24 cellular contexts compared by ENCODE assay signal in genomic region chr2:150676747-150677382, GRCh38.
"Had no signal": no experiment of that assay in that cellular context is flagged by ENCODE, and none has a peak within 500 bp of the region (broad histone marks: within the 10 kb centered on the region; RNA-seq: fewer than 3 reads in every experiment).

No MANE protein-coding gene starts in this region.

- H3K79me2 ChIP-seq: parathyroid adenoma had no signal

- H3K9me3 Mint-ChIP-seq: activated B cell treated with CpG ODN at 0.5 μM for 24 hours; T-helper 1 cell treated with Interleukin-12 subunit alpha and Interleukin-12 subunit beta and Interleukin-4 antibody, amounts not matched to agents 30 μg/mL and 1 μg/mL, for 36 hours had no signal

- H3K27me3 ChIP-seq: spleen, testis, transverse colon, uterus had no signal

- H3K27me3 Mint-ChIP-seq: activated B cell treated with CpG ODN at 0.5 μM for 24 hours; central memory CD8-positive, alpha-beta T cell; naive thymus-derived CD4-positive, alpha-beta T cell had no signal

- H3K36me3 ChIP-seq: spleen, transverse colon, uterus had no signal

- H3K4me1 ChIP-seq: parathyroid adenoma, psoas muscle, spleen, testis, transverse colon, uterus had no signal

- ATAC-seq: activated T-cell treated with anti-CD3 and anti-CD28 coated beads, Interleukin-2, amount 50 U/mL, for 72 hours; naive thymus-derived CD4-positive, alpha-beta T cell; psoas muscle; stimulated activated naive CD8-positive, alpha-beta T cell treated with anti-CD3 and anti-CD28 coated beads, Interleukin-15, Interleukin-2, amounts not matched to agents 100 U/mL and 50 U/mL, for 24 hours had no signal

- H3K4me3 ChIP-seq: psoas muscle, spleen, testis, transverse colon, uterus had no signal

- H3K4me1 Mint-ChIP-seq: activated B cell treated with CpG ODN at 0.5 μM for 24 hours; central memory CD8-positive, alpha-beta T cell; naive thymus-derived CD4-positive, alpha-beta T cell had no signal

- H3K27ac ChIP-seq: parathyroid adenoma, psoas muscle, spleen, testis, transverse colon, uterus had no signal

- H3K27ac Mint-ChIP-seq: activated B cell treated with CpG ODN at 0.5 μM for 24 hours; activated naive CD8-positive, alpha-beta T cell; activated T-cell treated with anti-CD3 and anti-CD28 coated beads, Interleukin-2, amount 50 U/mL, for 72 hours; naive thymus-derived CD4-positive, alpha-beta T cell; T-helper 1 cell treated with Interleukin-12 subunit alpha and Interleukin-12 subunit beta and Interleukin-4 antibody, amounts not matched to agents 30 μg/mL and 1 μg/mL, for 36 hours had no signal

- DNase-seq: activated B cell treated with CpG ODN at 0.5 μM for 24 hours; activated CD4-positive, alpha-beta T cell treated with anti-CD3 and anti-CD28 coated beads for 4 hours; activated CD4-positive, alpha-beta T cell treated with anti-CD3 and anti-CD28 coated beads, Interleukin-2, amount 50 U/mL, for 4 hours; activated naive CD4-positive, alpha-beta T cell treated with Interleukin-2 at 50 U/mL for 16 hours; activated T-cell treated with anti-CD3 and anti-CD28 coated beads for 4 hours; activated T-cell treated with anti-CD3 and anti-CD28 coated beads, Interleukin-2, amount 50 U/mL, for 72 hours; anterior cingulate cortex; dermis blood vessel endothelial cell; effector CD4-positive, alpha-beta T cell; left cardiac atrium; midbrain; naive thymus-derived CD4-positive, alpha-beta T cell; occipital lobe; psoas muscle; spleen; stimulated activated naive CD8-positive, alpha-beta T cell treated with anti-CD3 and anti-CD28 coated beads, Interleukin-15, Interleukin-2, amounts not matched to agents 100 U/mL and 50 U/mL, for 24 hours; T-helper 9 cell; testis; transverse colon; uterus had no signal

- H3K9ac ChIP-seq: parathyroid adenoma had no signal

- H3K36me3 Mint-ChIP-seq: activated naive CD8-positive, alpha-beta T cell; naive thymus-derived CD4-positive, alpha-beta T cell had no signal

- H2AFZ ChIP-seq: parathyroid adenoma had no signal

- H3K9me3 ChIP-seq: psoas muscle, testis, transverse colon, uterus had no signal

- H3K4me3 Mint-ChIP-seq: activated B cell treated with CpG ODN at 0.5 μM for 24 hours; activated naive CD8-positive, alpha-beta T cell; activated T-cell treated with anti-CD3 and anti-CD28 coated beads, Interleukin-2, amount 50 U/mL, for 72 hours; central memory CD8-positive, alpha-beta T cell; naive thymus-derived CD4-positive, alpha-beta T cell; T-helper 1 cell treated with Interleukin-12 subunit alpha and Interleukin-12 subunit beta and Interleukin-4 antibody, amounts not matched to agents 30 μg/mL and 1 μg/mL, for 36 hours had no signal
